8 cellular contexts compared by ENCODE assay signal in the genomic region with DNA sequence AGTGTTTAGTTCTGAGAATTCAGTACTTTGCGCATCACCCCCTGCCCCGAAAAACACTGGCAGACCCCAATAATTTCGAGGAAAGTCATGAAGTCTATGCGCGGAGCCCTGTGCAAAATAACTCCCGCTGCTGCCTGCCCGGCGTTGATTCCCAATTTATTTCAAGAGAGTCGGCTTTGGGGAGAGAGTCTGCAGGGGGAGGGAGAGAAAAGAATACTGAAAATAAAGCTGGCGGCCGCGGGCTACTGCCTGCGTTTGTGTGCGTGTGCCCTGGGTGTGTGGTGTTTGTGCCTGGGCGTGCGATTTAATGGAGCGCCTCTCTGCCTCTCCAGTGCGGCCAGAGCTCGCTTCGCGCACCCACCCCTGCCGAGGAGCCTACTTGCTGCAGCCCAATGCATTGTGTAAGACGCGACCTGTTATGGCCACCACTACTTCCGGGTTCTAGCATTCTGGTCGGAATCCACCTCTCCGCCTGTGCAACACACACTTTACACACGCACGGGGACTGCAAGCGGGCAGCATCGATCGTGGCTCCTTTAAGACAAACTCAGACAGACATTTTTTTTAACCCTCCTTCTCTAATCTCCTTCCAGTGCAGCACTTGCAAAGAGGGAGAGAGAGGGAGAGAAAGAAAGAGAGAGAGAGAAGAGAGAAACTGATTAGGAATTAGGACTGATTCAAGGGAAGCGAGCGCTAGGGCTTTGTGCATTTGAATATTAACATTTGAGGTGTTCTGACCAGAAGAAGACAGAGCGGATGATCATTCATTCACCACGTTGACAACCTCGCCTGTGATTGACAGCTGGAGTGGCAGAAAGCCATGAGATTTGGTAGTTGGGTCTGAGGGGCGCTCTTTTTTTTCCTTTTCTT. TPM values are rescaled to one million over a fixed set of nuclear protein-coding genes. Genes with fewer than 3 reads are reported as not detected.
DNase-seq lines count a peak whose midpoint lies in the region; ATAC-seq and TF ChIP-seq lines count a peak whose summit lies in the region.

TSS of gene MEIS1 (plus strand) at position 447 of the 870 bp plus-strand sequence. CDS start 732 bp downstream, outside the sequence.

- H3K27ac ChIP-seq in epithelial cell of prostate, result peak within 1 kb of the TSS; percentile 85
- peak within 1 kb of the TSS; percentile 67 for H3K27ac ChIP-seq in mesenchymal stem cell (ENCODE audit: low read length, poor library complexity, severe bottlenecking)
- peak within 1 kb of the TSS; percentile 96 for H3K27ac ChIP-seq in suprapubic skin

- no peak within 1 kb of the TSS for H2BK5ac ChIP-seq in mesenchymal stem cell (ENCODE audit: low read depth, low read length, poor library complexity, severe bottlenecking)

- peak; percentile 94 for DNase-seq in A172 (ENCODE audit: low spot score)
- DNase-seq in GM12864 (ENCODE audit: low read depth), result peak; percentile 24
- DNase-seq in NCI-H1930 (lab: John Stamatoyannopoulos, UW), result peak; percentile 85
- peak; percentile 92 for DNase-seq in UCSD-AML1 (lab: John Stamatoyannopoulos, UW; ENCODE audit: unreplicated experiment)
- DNase-seq in epithelial cell of prostate (ENCODE audit: low read depth, low spot score), result peak; percentile 93
- peak; percentile 99 for DNase-seq in mesenchymal stem cell
- peak; percentile 94 to 96 for DNase-seq in suprapubic skin (ENCODE audit: low spot score in 2 of 2)

- H2BK120ac ChIP-seq in mesenchymal stem cell (ENCODE audit: low read depth, low read length), result peak within 1 kb of the TSS; percentile 94

- peak; percentile 75 for ATAC-seq in HG02938 (IDR thresholded peaks at IDR 0.05; ENCODE audit: unreplicated experiment)

- H2BK12ac ChIP-seq in mesenchymal stem cell (ENCODE audit: low read length in 2 of 2), result peak within 1 kb of the TSS in 1 of 2 experiments; percentile 27

- TF ChIP-seq CTCF in GM12864 (IDR thresholded peaks at IDR 0.05; ENCODE audit: low read depth, low read length, missing control alignments) (no peak), suprapubic skin (IDR thresholded peaks at IDR 0.05) (no peak)

- H3K4me3 ChIP-seq in GM12864 (ENCODE audit: low read depth, low read length), result peak within 1 kb of the TSS; percentile 36
- peak within 1 kb of the TSS; percentile 64 to 85 for H3K4me3 ChIP-seq in mesenchymal stem cell (ENCODE audit: insufficient read depth in 1 of 2, low read depth in 1 of 2, low read length in 2 of 2)
- peak within 1 kb of the TSS; percentile 84 for H3K4me3 ChIP-seq in suprapubic skin

- peak within 1 kb of the TSS; percentile 94 for H4K91ac ChIP-seq in mesenchymal stem cell (ENCODE audit: low read length)

- H3K4me2 ChIP-seq in mesenchymal stem cell (ENCODE audit: low read length, poor library complexity, severe bottlenecking), result peak within 1 kb of the TSS; percentile 85

- H3K14ac ChIP-seq in mesenchymal stem cell (ENCODE audit: low read length in 2 of 2), result peak within 1 kb of the TSS in 1 of 2 experiments; percentile 89

- peak within 1 kb of the TSS; percentile 99 for H3K9ac ChIP-seq in mesenchymal stem cell (ENCODE audit: low read length)

- H2BK15ac ChIP-seq in mesenchymal stem cell (ENCODE audit: low read depth, poor library complexity, severe bottlenecking), result peak within 1 kb of the TSS; percentile 15

- peaks cover 2% of the 10 kb centered on the region for H3K79me1 ChIP-seq in mesenchymal stem cell (replicated peaks; ENCODE audit: low read length, poor library complexity, severe bottlenecking)

- H2AK5ac ChIP-seq in mesenchymal stem cell (ENCODE audit: low read length, severe bottlenecking), result no peak within 1 kb of the TSS

- peaks cover 0 to 12% of the 10 kb centered on the region in 2 experiments for H3K27me3 ChIP-seq in mesenchymal stem cell (ENCODE audit: control insufficient read depth in 1 of 2, insufficient read depth in 1 of 2, low read length in 2 of 2)
- H3K27me3 ChIP-seq in suprapubic skin, result peaks cover 11% of the 10 kb centered on the region

- peak within 1 kb of the TSS in 1 of 2 experiments; percentile 96 for H3K23ac ChIP-seq in mesenchymal stem cell (ENCODE audit: low read length in 2 of 2)

- no peaks in the 10 kb centered on the region for H3K36me3 ChIP-seq in mesenchymal stem cell (ENCODE audit: control insufficient read depth in 1 of 2, insufficient read depth in 2 of 2, low read depth in 1 of 2, low read length in 2 of 2)
- H3K36me3 ChIP-seq in suprapubic skin, result peaks cover 6% of the 10 kb centered on the region

- no peak within 1 kb of the TSS for H2AFZ ChIP-seq in mesenchymal stem cell (ENCODE audit: low read depth, low read length)

- peak within 1 kb of the TSS; percentile 47 for H4K8ac ChIP-seq in mesenchymal stem cell (ENCODE audit: low read length)

- H3K4ac ChIP-seq in mesenchymal stem cell (ENCODE audit: low read depth in 1 of 2, low read length in 2 of 2), result peak within 1 kb of the TSS; percentile 72 to 75

- TF ChIP-seq EP300 in suprapubic skin (IDR thresholded peaks at IDR 0.05), result no peak

- 0% methylated on average over 32 of the region's 38 CpGs for WGBS in mesenchymal stem cell
- WGBS in suprapubic skin, result under 1% methylated on average over 35 of the region's 38 CpGs

- H3K9me3 ChIP-seq in mesenchymal stem cell (ENCODE audit: control insufficient read depth, low read length) (no peaks in the 10 kb centered on the region), suprapubic skin (no peaks in the 10 kb centered on the region)

- peak within 1 kb of the TSS; percentile 88 to 98 for H3K18ac ChIP-seq in mesenchymal stem cell (ENCODE audit: low read depth in 1 of 2, low read length in 2 of 2)

- peak in 1 of 2 donors; percentile 81 for TF ChIP-seq POLR2A in suprapubic skin (IDR thresholded peaks at IDR 0.05)

- H3K4me1 ChIP-seq in mesenchymal stem cell (ENCODE audit: control insufficient read depth, insufficient read depth, low read depth, low read length) (peaks cover 12% of the 10 kb centered on the region), suprapubic skin (peaks cover 15% of the 10 kb centered on the region)

RNA-seq across cellular contexts. Expression of gene MEIS1, which starts in this region (rescaled TPM):
- total RNA-seq in A172 (2014; rRNA removed; shearing (Covaris generic)), result 29.0 and 30.1 TPM in 2 replicates
- polyA plus RNA-seq in mesenchymal stem cell (2013, experiment 1 of 2), result 24.4 TPM
- polyA plus RNA-seq in mesenchymal stem cell (2013, experiment 2 of 2), result 23.5 TPM
- 10 to 100 TPM; 12.7 to 28.0 (median 20.3) TPM for total RNA-seq in suprapubic skin

Comparison
In these comparisons a context has a peak if more than half of its experiments do, and no peak if none do; other contexts are left out.
1. Peak in every context shown above with its lines: DNase-seq, ATAC-seq, H3K4me3 ChIP-seq and H3K27ac ChIP-seq.
2. DNase-seq: peak in every context shown above with its lines; median percentile 99 in mesenchymal stem cell; 95 in suprapubic skin; 94 in A172; 93 in epithelial cell of prostate; 92 in UCSD-AML1; 85 in NCI-H1930; 24 in GM12864.